ENCODE assay signal across 24 cellular contexts in genomic region chr13:46348976-46349375, GRCh38. TPM values are rescaled to one million over a fixed set of nuclear protein-coding genes. Genes with fewer than 3 reads are reported as not detected.
"Had no signal": no experiment of that assay in that cellular context is flagged by ENCODE, and none has a peak within 500 bp of the region (broad histone marks: within the 10 kb centered on the region; RNA-seq: fewer than 3 reads in every experiment).

No MANE protein-coding gene starts in this region.

- H3K27me3 Mint-ChIP-seq: activated CD4-positive, alpha-beta T cell treated with anti-CD3 and anti-CD28 coated beads, Interleukin-2, amount 10 ng/mL, durations not matched to agents 7 days and 5 days; activated T-cell treated with anti-CD3 and anti-CD28 coated beads, Interleukin-2, amount 50 U/mL, for 24 hours; type B pancreatic cell had no signal

- FAIRE-seq: endometrium, islet of Langerhans had no signal

- H3K9me3 Mint-ChIP-seq: T-cell, type B pancreatic cell had no signal

- H3K4me3 ChIP-seq: coronary artery, esophagus muscularis mucosa, lower lobe of right lung, testis had no signal

- H3K9me3 ChIP-seq: esophagus muscularis mucosa, lower lobe of right lung, testis had no signal

- H3K4me3 Mint-ChIP-seq: activated CD4-positive, alpha-beta T cell treated with anti-CD3 and anti-CD28 coated beads, Interleukin-2, amount 10 ng/mL, durations not matched to agents 7 days and 5 days; activated CD8-positive, alpha-beta T cell treated with anti-CD3 and anti-CD28 coated beads, Interleukin-2, amount 10 ng/mL, durations not matched to agents 7 days and 5 days; activated T-cell treated with anti-CD3 and anti-CD28 coated beads, Interleukin-2, amount 50 U/mL, for 24 hours; stimulated activated effector memory CD8-positive, alpha-beta T cell treated with anti-CD3 and anti-CD28 coated beads, Interleukin-12 subunit alpha, Interleukin-12 subunit beta, amount 100 ng/mL, for 72 hours; T-cell; type B pancreatic cell had no signal

- H3K27ac ChIP-seq: brain microvascular endothelial cell, coronary artery, esophagus muscularis mucosa, foreskin keratinocyte, lower lobe of right lung, testis had no signal

- ATAC-seq: activated CD8-positive, alpha-beta T cell treated with anti-CD3 and anti-CD28 coated beads, Interleukin-2, amount 10 ng/mL, durations not matched to agents 7 days and 5 days; foreskin keratinocyte; left colon; lower lobe of right lung; sciatic nerve; stimulated activated effector memory CD8-positive, alpha-beta T cell treated with anti-CD3 and anti-CD28 coated beads, Interleukin-12 subunit alpha, Interleukin-12 subunit beta, amount 100 ng/mL, for 72 hours; T-cell had no signal

- H3K27me3 ChIP-seq: brain microvascular endothelial cell, esophagus muscularis mucosa, foreskin keratinocyte, testis had no signal

- H3K36me3 ChIP-seq: brain microvascular endothelial cell, esophagus muscularis mucosa, lower lobe of right lung had no signal

- H3K27ac Mint-ChIP-seq: activated CD4-positive, alpha-beta T cell treated with anti-CD3 and anti-CD28 coated beads, Interleukin-2, amount 10 ng/mL, durations not matched to agents 7 days and 5 days; activated CD8-positive, alpha-beta T cell treated with anti-CD3 and anti-CD28 coated beads, Interleukin-2, amount 10 ng/mL, durations not matched to agents 7 days and 5 days; activated T-cell treated with anti-CD3 and anti-CD28 coated beads, Interleukin-2, amount 50 U/mL, for 24 hours; activated T-helper 2 cell treated with anti-CD3 and anti-CD28 coated beads, Interferon-gamma antibody, Interleukin-2, Interleukin-4, amounts not matched to agents 10 μg/mL and 5 μg/mL and 100 μg/mL, durations not matched to agents 14 hours and 24 hours and 36 hours; stimulated activated effector memory CD8-positive, alpha-beta T cell treated with anti-CD3 and anti-CD28 coated beads, Interleukin-12 subunit alpha, Interleukin-12 subunit beta, amount 100 ng/mL, for 72 hours; T-cell; type B pancreatic cell had no signal

- DNase-seq: activated CD4-positive, alpha-beta T cell treated with anti-CD3 and anti-CD28 coated beads, Interleukin-2, amount 10 ng/mL, durations not matched to agents 7 days and 5 days; activated CD4-positive, CD25-positive, alpha-beta regulatory T cell; activated CD8-positive, alpha-beta T cell treated with anti-CD3 and anti-CD28 coated beads, Interleukin-2, amount 10 ng/mL, durations not matched to agents 7 days and 5 days; activated naive CD4-positive, alpha-beta T cell treated with Interleukin-2 at 50 U/mL for 16 hours; activated T-cell treated with anti-CD3 and anti-CD28 coated beads, Interleukin-2, amount 50 U/mL, for 24 hours; aorta; brain microvascular endothelial cell; hippocampal formation; left colon; lower lobe of right lung; midbrain; stimulated activated CD4-positive, alpha-beta T cell treated with anti-CD3 and anti-CD28 coated beads, Interleukin-4, amount 100 ng/mL, for 24 hours; T-cell; testis had no signal

- H3K4me1 ChIP-seq: esophagus muscularis mucosa, foreskin keratinocyte, lower lobe of right lung had no signal

- H3K4me1 Mint-ChIP-seq: T-cell had no signal

RNA-seq across cellular contexts. Expression of gene RUBCNL, which starts 38.1 kb away (rescaled TPM):
- total RNA-seq: activated CD4-positive, alpha-beta T cell treated with anti-CD3 and anti-CD28 coated beads, Interleukin-2, amount 10 ng/mL, durations not matched to agents 7 days and 5 days; foreskin keratinocyte; pulmonary artery endothelial cell had no signal
